ENCODE assay signal across 1 cellular context in genomic region chr5:72330712-72331111, GRCh38.
TF ChIP-seq lines count a peak whose summit lies in the region.

No MANE protein-coding gene starts in this region.

TF ChIP-seq in GM23338, 12 proteins besides CTCF, POLR2A, EP300 and RAD21 (continued from another document):
- TF ChIP-seq ZNF462 (CRISPR knock-in tag; IDR thresholded peaks at IDR 0.05) = no peak
- no peak for TF ChIP-seq ETS1 (IDR thresholded peaks at IDR 0.05)
- no peak for TF ChIP-seq POLR2AphosphoS5 (IDR thresholded peaks at IDR 0.05; ENCODE audit: low read depth)
- TF ChIP-seq REST (IDR thresholded peaks at IDR 0.05; ENCODE audit: unreplicated experiment) = no peak
- no peak for TF ChIP-seq ZNF331 (CRISPR knock-in tag; IDR thresholded peaks at IDR 0.05; ENCODE audit: low read depth)
- TF ChIP-seq NANOG (IDR thresholded peaks at IDR 0.05; ENCODE audit: borderline replicate concordance) = no peak
- TF ChIP-seq CREB1 (CRISPR knock-in tag; IDR thresholded peaks at IDR 0.05; ENCODE audit: low read depth) = no peak
- no peak for TF ChIP-seq EZH2phosphoT487 (IDR thresholded peaks at IDR 0.05; ENCODE audit: unreplicated experiment)
- no peak for TF ChIP-seq JUNB (IDR thresholded peaks at IDR 0.05; ENCODE audit: unreplicated experiment)
